Comparison of ENCODE assay signal across 1 cellular context in the genomic region with DNA sequence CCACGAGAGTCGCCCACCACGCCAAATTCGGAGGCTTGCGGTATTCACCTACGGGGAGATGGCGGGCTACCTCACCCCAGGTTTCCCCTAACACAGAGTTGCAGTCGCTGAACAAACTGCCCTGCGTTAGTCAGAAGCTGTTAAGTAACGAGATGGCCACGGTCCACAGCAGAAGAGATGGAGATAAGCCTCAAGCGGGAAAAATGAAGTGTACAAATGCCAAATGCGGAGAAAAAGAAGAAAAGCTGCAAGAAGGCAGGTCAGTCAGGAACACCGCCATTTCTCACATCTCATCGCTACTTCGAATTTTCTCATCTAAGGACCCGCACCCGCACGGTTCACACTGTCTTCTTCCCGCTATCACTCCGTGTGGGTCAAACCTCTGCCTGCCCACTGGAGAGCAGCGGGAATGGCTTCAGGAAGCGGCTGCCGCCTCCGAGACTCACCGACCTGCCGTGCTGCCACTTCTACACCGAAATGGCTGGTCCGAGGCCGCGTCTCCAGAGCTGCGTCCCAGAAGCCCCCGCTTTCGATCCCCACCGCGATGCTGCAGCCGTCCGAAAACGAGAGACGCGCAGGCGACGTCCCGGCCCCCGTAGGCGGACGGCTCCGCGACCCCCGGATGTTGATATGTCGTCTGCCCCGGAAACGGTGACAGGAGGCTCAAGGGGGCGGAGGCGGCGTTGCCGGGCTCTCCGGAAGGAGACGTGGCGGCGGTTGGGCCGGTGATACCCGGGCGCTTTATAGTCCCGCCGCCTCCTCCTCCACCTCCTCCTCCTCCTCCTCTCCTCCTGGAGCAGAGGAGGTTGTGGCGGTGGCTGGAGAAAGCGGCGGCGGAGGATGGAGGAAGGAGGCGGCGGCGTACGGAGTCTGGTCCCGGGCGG.
TF ChIP-seq lines count a peak whose summit lies in the region.

A gene with protein sequence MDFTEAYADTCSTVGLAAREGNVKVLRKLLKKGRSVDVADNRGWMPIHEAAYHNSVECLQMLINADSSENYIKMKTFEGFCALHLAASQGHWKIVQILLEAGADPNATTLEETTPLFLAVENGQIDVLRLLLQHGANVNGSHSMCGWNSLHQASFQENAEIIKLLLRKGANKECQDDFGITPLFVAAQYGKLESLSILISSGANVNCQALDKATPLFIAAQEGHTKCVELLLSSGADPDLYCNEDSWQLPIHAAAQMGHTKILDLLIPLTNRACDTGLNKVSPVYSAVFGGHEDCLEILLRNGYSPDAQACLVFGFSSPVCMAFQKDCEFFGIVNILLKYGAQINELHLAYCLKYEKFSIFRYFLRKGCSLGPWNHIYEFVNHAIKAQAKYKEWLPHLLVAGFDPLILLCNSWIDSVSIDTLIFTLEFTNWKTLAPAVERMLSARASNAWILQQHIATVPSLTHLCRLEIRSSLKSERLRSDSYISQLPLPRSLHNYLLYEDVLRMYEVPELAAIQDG (minus strand): TSS at position 583 of the 884 bp plus-strand sequence. CDS start 21,381 bp downstream, outside the sequence.
A gene with protein sequence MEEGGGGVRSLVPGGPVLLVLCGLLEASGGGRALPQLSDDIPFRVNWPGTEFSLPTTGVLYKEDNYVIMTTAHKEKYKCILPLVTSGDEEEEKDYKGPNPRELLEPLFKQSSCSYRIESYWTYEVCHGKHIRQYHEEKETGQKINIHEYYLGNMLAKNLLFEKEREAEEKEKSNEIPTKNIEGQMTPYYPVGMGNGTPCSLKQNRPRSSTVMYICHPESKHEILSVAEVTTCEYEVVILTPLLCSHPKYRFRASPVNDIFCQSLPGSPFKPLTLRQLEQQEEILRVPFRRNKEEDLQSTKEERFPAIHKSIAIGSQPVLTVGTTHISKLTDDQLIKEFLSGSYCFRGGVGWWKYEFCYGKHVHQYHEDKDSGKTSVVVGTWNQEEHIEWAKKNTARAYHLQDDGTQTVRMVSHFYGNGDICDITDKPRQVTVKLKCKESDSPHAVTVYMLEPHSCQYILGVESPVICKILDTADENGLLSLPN (plus strand): TSS at position 674 of the 884 bp plus-strand sequence. CDS start 167 bp downstream, at position 841.

TF ChIP-seq in neural cell, 6 proteins besides CTCF, POLR2A, EP300 and RAD21:
- TF ChIP-seq TAF1 (IDR thresholded peaks at IDR 0.05; ENCODE audit: low read depth) (peak; percentile 95), POLR2AphosphoS5 (IDR thresholded peaks at IDR 0.05) (peak; percentile 96), EZH2 (IDR thresholded peaks at IDR 0.05; ENCODE audit: borderline replicate concordance, insufficient read depth, low read length, poor library complexity, severe bottlenecking) (no peak), MXI1 (conservative IDR thresholded peaks at IDR 0.05; ENCODE audit: poor library complexity, severe bottlenecking) (peak; percentile 90), SMC3 (conservative IDR thresholded peaks at IDR 0.05; ENCODE audit: poor library complexity) (peak; percentile 42)
- TF ChIP-seq, protein P1, sequence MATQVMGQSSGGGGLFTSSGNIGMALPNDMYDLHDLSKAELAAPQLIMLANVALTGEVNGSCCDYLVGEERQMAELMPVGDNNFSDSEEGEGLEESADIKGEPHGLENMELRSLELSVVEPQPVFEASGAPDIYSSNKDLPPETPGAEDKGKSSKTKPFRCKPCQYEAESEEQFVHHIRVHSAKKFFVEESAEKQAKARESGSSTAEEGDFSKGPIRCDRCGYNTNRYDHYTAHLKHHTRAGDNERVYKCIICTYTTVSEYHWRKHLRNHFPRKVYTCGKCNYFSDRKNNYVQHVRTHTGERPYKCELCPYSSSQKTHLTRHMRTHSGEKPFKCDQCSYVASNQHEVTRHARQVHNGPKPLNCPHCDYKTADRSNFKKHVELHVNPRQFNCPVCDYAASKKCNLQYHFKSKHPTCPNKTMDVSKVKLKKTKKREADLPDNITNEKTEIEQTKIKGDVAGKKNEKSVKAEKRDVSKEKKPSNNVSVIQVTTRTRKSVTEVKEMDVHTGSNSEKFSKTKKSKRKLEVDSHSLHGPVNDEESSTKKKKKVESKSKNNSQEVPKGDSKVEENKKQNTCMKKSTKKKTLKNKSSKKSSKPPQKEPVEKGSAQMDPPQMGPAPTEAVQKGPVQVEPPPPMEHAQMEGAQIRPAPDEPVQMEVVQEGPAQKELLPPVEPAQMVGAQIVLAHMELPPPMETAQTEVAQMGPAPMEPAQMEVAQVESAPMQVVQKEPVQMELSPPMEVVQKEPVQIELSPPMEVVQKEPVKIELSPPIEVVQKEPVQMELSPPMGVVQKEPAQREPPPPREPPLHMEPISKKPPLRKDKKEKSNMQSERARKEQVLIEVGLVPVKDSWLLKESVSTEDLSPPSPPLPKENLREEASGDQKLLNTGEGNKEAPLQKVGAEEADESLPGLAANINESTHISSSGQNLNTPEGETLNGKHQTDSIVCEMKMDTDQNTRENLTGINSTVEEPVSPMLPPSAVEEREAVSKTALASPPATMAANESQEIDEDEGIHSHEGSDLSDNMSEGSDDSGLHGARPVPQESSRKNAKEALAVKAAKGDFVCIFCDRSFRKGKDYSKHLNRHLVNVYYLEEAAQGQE (IDR thresholded peaks at IDR 0.05; ENCODE audit: borderline replicate concordance), result peak; percentile 83
